Comparison of ENCODE assay signal across 4 cellular contexts in the genomic region with DNA sequence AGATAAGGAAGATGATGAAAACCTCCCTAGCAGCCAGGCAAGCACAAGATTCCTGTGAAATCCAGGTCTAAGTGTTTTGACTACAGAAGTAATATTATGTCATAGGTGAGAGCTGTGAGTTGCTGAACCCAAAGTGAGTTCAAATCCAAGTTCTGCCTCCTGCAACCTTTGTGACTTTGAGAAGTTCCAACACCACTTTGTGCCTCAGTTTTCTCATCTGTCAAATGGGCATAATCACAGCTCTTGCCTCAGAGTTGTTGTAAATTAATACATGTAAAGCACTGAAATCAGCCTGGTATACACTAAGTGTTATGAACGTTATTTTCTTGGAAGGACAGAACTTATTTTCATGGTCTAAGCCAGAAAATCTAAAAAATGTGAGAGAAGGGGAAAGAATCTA.
DNase-seq lines count a peak whose midpoint lies in the region; ATAC-seq, FAIRE-seq and TF ChIP-seq lines count a peak whose summit lies in the region.
"Not testable (repeated sequence)": the region's sequence is repeated elsewhere in the genome, so short reads cannot be mapped to it uniquely, and the experiment has no call there.

No MANE protein-coding gene starts in this region.

- not testable (repeated sequence) for H3K36me3 ChIP-seq in BLaER1 treated with 17β-estradiol and CSF1 and Interleukin-3, amounts not matched to agents 10 nM and 100 nM; HepG2 (replicated peaks in 1 of 2; ENCODE audit: control insufficient read depth in 1 of 2, insufficient read depth in 2 of 2, low read length in 2 of 2)

- not testable (repeated sequence) for FAIRE-seq in HepG2 (lab: Jason Lieb, UNC)

- TF ChIP-seq CTCF in VCaP (conservative IDR thresholded peaks at IDR 0.05); HepG2 (CRISPR knock-in tag; IDR thresholded peaks at IDR 0.05): not testable (repeated sequence)

- H3K79me2 ChIP-seq in HepG2 (ENCODE audit: insufficient read depth, low read length): not testable (repeated sequence)

- CTCF ChIA-PET in HepG2 (lab: Yijun Ruan, JAX; ENCODE audit: low intra/inter-chr PET ratio, low total read pairs): not testable (repeated sequence)

- intact Hi-C loops in HepG2 (cut with micrococcal nuclease; ENCODE audit: unreplicated experiment): not testable (repeated sequence)

- peaks cover 0 to 16% (median 9%) of the 10 kb centered on the region in 10 experiments; a peak in 12 of 20 replicates for H3K4me1 ChIP-seq in BLaER1 treated with 17β-estradiol and CSF1 and Interleukin-3, amounts not matched to agents 10 nM and 100 nM
- not testable (repeated sequence) for H3K4me1 ChIP-seq in HepG2 (ENCODE audit: insufficient read depth, low read length)

- H3K4me3 ChIP-seq in BLaER1 treated with 17β-estradiol and CSF1 and Interleukin-3, amounts not matched to agents 10 nM and 100 nM; HepG2 (replicated peaks in 1 of 3; ENCODE audit: insufficient read depth in 1 of 3, low read depth in 2 of 3, low read length in 3 of 3): not testable (repeated sequence)

- TF ChIP-seq POLR2A in HepG2 (IDR thresholded peaks at IDR 0.05; ENCODE audit: insufficient read depth in 1 of 2, low read depth in 2 of 2, low read length in 2 of 2): not testable (repeated sequence)

- TF ChIP-seq EP300 in HepG2 (IDR thresholded peaks at IDR 0.05; ENCODE audit: low read depth in 2 of 2, low read length in 2 of 2); HepG2 (CRISPR knock-in tag; IDR thresholded peaks at IDR 0.05; ENCODE audit: borderline replicate concordance): not testable (repeated sequence)

- TF ChIP-seq RAD21 in HepG2 (CRISPR knock-in tag; IDR thresholded peaks at IDR 0.05): not testable (repeated sequence)

- not testable (repeated sequence) for H3K9me3 ChIP-seq in BLaER1 treated with 17β-estradiol and CSF1 and Interleukin-3, amounts not matched to agents 10 nM and 100 nM (replicated peaks in 1 of 11); HepG2 (ENCODE audit: low read length)

- not testable (repeated sequence) for H2AFZ ChIP-seq in HepG2 (ENCODE audit: low read length)

- not testable (repeated sequence) for BruUV-seq in HepG2 (replicated peaks; lab: Mats Ljungman, UMichigan)

- not testable (repeated sequence) for H3K27ac ChIP-seq in BLaER1 treated with 17β-estradiol and CSF1 and Interleukin-3, amounts not matched to agents 10 nM and 100 nM; HepG2 (ENCODE audit: extremely low read length, insufficient read depth, low read length)
- H3K27ac ChIP-seq in VCaP: peak overlapping the region; percentile 2; the same call in 1 of the 2 replicates

- 22% methylated on average over 1 of the region's 1 CpG for WGBS in HepG2 (ENCODE audit: low lambda C conversion rate)

- H3K27me3 ChIP-seq in BLaER1 treated with 17β-estradiol and CSF1 and Interleukin-3, amounts not matched to agents 10 nM and 100 nM; HepG2 (ENCODE audit: control insufficient read depth in 1 of 2, insufficient read depth in 2 of 2, low read length in 2 of 2): not testable (repeated sequence)

- in situ Hi-C loops in HepG2 (cut with HindIII; ENCODE audit: extremely low pct_ligation_motif_present, low pct_unique_long_range_greater_than_20kb): not testable (repeated sequence)

- POLR2A ChIA-PET in HepG2 (lab: Yijun Ruan, JAX): not testable (repeated sequence)

- H4K20me1 ChIP-seq in BLaER1 treated with 17β-estradiol and CSF1 and Interleukin-3, amounts not matched to agents 10 nM and 100 nM; HepG2 (ENCODE audit: insufficient read depth, low read length): not testable (repeated sequence)

- peak; percentile 62 for DNase-seq in NCI-H2107 treated with DMSO at 0.1 percent for 48 hours (lab: John Stamatoyannopoulos, UW; ENCODE audit: unreplicated experiment)
- DNase-seq in HepG2 (ENCODE audit: low spot score): not testable (repeated sequence)

- H3K4me2 ChIP-seq in BLaER1 treated with 17β-estradiol and CSF1 and Interleukin-3, amounts not matched to agents 10 nM and 100 nM: peak overlapping the region in 6 of 11 experiments; percentile 38 to 54 (median 46); a peak in 9 of 22 replicates
- not testable (repeated sequence) for H3K4me2 ChIP-seq in HepG2 (ENCODE audit: low read depth, low read length)

- not testable (repeated sequence) for ATAC-seq in HepG2

- H3K9ac ChIP-seq in BLaER1 treated with 17β-estradiol and CSF1 and Interleukin-3, amounts not matched to agents 10 nM and 100 nM; HepG2 (ENCODE audit: insufficient read depth, low read depth, low read length): not testable (repeated sequence)

TF ChIP-seq in HepG2, 621 proteins besides CTCF, POLR2A, EP300 and RAD21:
- peak; percentile 53; the same call in 1 of the 2 replicates for TF ChIP-seq ZNF629 (CRISPR knock-in tag; conservative IDR thresholded peaks at IDR 0.05)
TF ChIP-seq in HepG2: peak in this region for 1; not testable (repeated sequence) for 620.
